Comparison of ENCODE assay signal across 8 cellular contexts in the genomic region with DNA sequence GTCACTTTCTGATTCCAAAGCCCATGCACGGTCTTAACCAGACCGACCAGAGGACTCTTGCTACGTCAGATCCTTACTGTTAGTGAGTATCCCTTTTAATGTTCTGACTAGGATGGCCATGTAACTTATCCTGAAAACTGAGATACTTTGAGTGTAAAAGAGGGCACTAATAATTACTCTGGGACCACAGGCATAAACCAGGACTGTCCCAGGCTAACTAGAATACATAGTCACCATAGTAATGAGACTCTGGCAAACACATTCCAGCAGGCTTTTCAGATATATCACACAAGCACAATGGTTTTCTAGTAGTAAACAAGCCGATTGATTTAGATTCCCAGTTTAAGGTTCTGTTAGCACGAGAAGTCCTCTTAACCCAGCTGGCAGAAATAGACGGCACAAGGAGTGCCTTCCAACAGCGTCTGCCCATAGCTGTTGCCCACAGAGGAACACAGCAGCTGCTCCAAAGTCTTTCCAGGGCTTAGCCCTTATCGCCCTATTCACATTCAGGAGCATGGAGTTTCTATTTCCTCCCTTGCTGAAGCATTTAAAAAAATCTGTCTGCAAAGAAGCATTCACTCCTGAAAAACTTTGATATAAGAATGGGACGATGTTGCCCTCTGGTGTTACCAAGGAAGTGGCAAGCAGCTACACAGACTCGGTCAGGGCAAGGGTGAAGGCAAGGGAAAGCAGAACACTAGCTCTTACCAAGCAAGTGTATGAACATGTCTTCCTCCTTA.
DNase-seq lines count a peak whose midpoint lies in the region; ATAC-seq and TF ChIP-seq lines count a peak whose summit lies in the region.

No MANE protein-coding gene starts in this region.

- no peak for TF ChIP-seq POLR2A in vagina (IDR thresholded peaks at IDR 0.05)

- H3K9me3 ChIP-seq in vagina = no peaks in the 10 kb centered on the region

- TF ChIP-seq CTCF in vagina (IDR thresholded peaks at IDR 0.05) = no peak

- H3K4me1 ChIP-seq in vagina = no peaks in the 10 kb centered on the region

- no peak overlapping the region for H3K27ac ChIP-seq in vagina

- intact Hi-C loops in vagina (cut with DNase I) = no loop called here

- no peaks in the 10 kb centered on the region for H3K27me3 ChIP-seq in vagina

- H3K36me3 ChIP-seq in vagina = no peaks in the 10 kb centered on the region

- DNase-seq in SIG-M5 treated with dmso at 0.1 percent for 504 hours (lab: John Stamatoyannopoulos, UW; ENCODE audit: unreplicated experiment) = peak; percentile 33
- DNase-seq in SIG-M5 (lab: John Stamatoyannopoulos, UW) = no peak
- DNase-seq in NCI-H510A (lab: John Stamatoyannopoulos, UW) = peak; percentile 28
- peak; percentile 32 for DNase-seq in dedifferentiated amniotic fluid mesenchymal stem cell (ENCODE audit: extremely low spot score)
- peak; percentile 50 to 70 for DNase-seq in lung microvascular endothelial cell (ENCODE audit: low read depth in 2 of 2)
- no peak for DNase-seq in vagina (ENCODE audit: extremely low spot score in 2 of 2)
- no peak for DNase-seq in NOMO-1 (lab: John Stamatoyannopoulos, UW; ENCODE audit: unreplicated experiment in 2 of 2)

- no peak overlapping the region for H3K4me3 ChIP-seq in vagina

- no peak for ATAC-seq in HG02870 (IDR thresholded peaks at IDR 0.05; ENCODE audit: unreplicated experiment)

Comparison
In these comparisons a context has a peak if more than half of its experiments do, and no peak if none do; other contexts are left out.
1. DNase-seq: peak in SIG-M5 treated with dmso at 0.1 percent for 504 hours (single experiment), NCI-H510A (single experiment), dedifferentiated amniotic fluid mesenchymal stem cell (single experiment) and lung microvascular endothelial cell (2 of 2); none in SIG-M5 (single experiment), vagina (0 of 2) and NOMO-1 (0 of 2).